Comparison of ENCODE assay signal across 8 cellular contexts in genomic region chr2:67650292-67651133, GRCh38.
A peak's percentile ranks its signal among the peaks of the same experiment; 100 is the strongest.
DNase-seq lines count a peak whose midpoint lies in the region; ATAC-seq and TF ChIP-seq lines count a peak whose summit lies in the region.

No MANE protein-coding gene starts in this region.

- H3K27ac ChIP-seq in MM.1S (ENCODE audit: low read length) (no peak overlapping the region), heart right ventricle (peak overlapping the region; percentile 37 to 88 (median 74))

- intact Hi-C loops in heart right ventricle (cut with DNase I): loop anchor here in 6 of 10 donors (2.0 to 10.0 kb wide), 11 partner anchors 192 to 1218 kb away; partner anchors contain the start of gene MEIS1 (in 2 of the 6)
- intact Hi-C loops in posterior vena cava (cut with DNase I): loop anchor here (5.0 to 10.0 kb wide), 4 partner anchors 498 to 1226 kb away; partner anchors contain the start of gene MEIS1 (in 1 of the 2)

- no peak for ATAC-seq in activated naive CD8-positive, alpha-beta T cell treated with anti-CD3 and anti-CD28 coated beads, Interleukin-2, amount 50 U/mL, for 24 hours
- ATAC-seq in heart right ventricle (peak; percentile 89 to 94 (median 92)), HG03439 (IDR thresholded peaks at IDR 0.05; ENCODE audit: unreplicated experiment) (no peak), GM21786 (IDR thresholded peaks at IDR 0.05; ENCODE audit: unreplicated experiment) (no peak)

- TF ChIP-seq CTCF in MM.1S (IDR thresholded peaks at IDR 0.05; ENCODE audit: low read length) (0 out of 2 replicates have a peak, but pooled peaks have one; percentile 3), heart right ventricle (IDR thresholded peaks at IDR 0.05) (peak; percentile 34 to 85 (median 64))

- H3K9me3 ChIP-seq in MM.1S (replicated peaks; ENCODE audit: insufficient read depth, low read length) (no peaks in the 10 kb centered on the region), heart right ventricle (peaks cover 0 to 11% (median 0%) of the 10 kb centered on the region in 11 donors)

- 17 to 19% methylated on average over 8 of the region's 8 CpGs for WGBS in heart right ventricle, 2 donors

- no peaks in the 10 kb centered on the region for H3K9me3 Mint-ChIP-seq in activated naive CD8-positive, alpha-beta T cell treated with anti-CD3 and anti-CD28 coated beads, Interleukin-2, amount 50 U/mL, for 24 hours

- H3K36me3 ChIP-seq in MM.1S (replicated peaks; ENCODE audit: insufficient read depth, low read length): no peaks in the 10 kb centered on the region
- no peaks in the 10 kb centered on the region for H3K36me3 ChIP-seq in heart right ventricle

- no peaks in the 10 kb centered on the region for H3K79me2 ChIP-seq in MM.1S (ENCODE audit: low read length)

- H3K4me3 Mint-ChIP-seq in activated naive CD8-positive, alpha-beta T cell treated with anti-CD3 and anti-CD28 coated beads, Interleukin-2, amount 50 U/mL, for 24 hours: no peak overlapping the region

- H3K27me3 ChIP-seq in MM.1S (replicated peaks; ENCODE audit: insufficient read depth, low read length) (no peaks in the 10 kb centered on the region), heart right ventricle (no peaks in the 10 kb centered on the region)

- no peaks in the 10 kb centered on the region for H4K20me1 ChIP-seq in MM.1S (ENCODE audit: insufficient read depth, low read length)

- no peak overlapping the region for H3K4me2 ChIP-seq in MM.1S (ENCODE audit: low read depth, low read length)

- H3K27ac Mint-ChIP-seq in activated naive CD8-positive, alpha-beta T cell treated with anti-CD3 and anti-CD28 coated beads, Interleukin-2, amount 50 U/mL, for 24 hours: no peak overlapping the region

- DNase-seq in DMS53 (lab: John Stamatoyannopoulos, UW): peak; percentile 36
- no peak for DNase-seq in DMS53 treated with DMSO at 0.1 percent for 48 hours (lab: John Stamatoyannopoulos, UW; ENCODE audit: unreplicated experiment)
- DNase-seq in MM.1S: no peak
- peak; percentile 2 for DNase-seq in activated naive CD8-positive, alpha-beta T cell treated with anti-CD3 and anti-CD28 coated beads, Interleukin-2, amount 50 U/mL, for 24 hours
- peak; percentile 75 to 82 for DNase-seq in heart right ventricle
- peak; percentile 93 for DNase-seq in posterior vena cava (ENCODE audit: low spot score)

- no peak overlapping the region for H3K4me3 ChIP-seq in MM.1S (ENCODE audit: low read length)
- H3K4me3 ChIP-seq in heart right ventricle: no peak overlapping the region

- no peaks in the 10 kb centered on the region for H3K4me1 Mint-ChIP-seq in activated naive CD8-positive, alpha-beta T cell treated with anti-CD3 and anti-CD28 coated beads, Interleukin-2, amount 50 U/mL, for 24 hours

- no peaks in the 10 kb centered on the region for H3K27me3 Mint-ChIP-seq in activated naive CD8-positive, alpha-beta T cell treated with anti-CD3 and anti-CD28 coated beads, Interleukin-2, amount 50 U/mL, for 24 hours

- H3K4me1 ChIP-seq in MM.1S (ENCODE audit: low read length): no peaks in the 10 kb centered on the region
- peaks cover 6 to 35% (median 23%) of the 10 kb centered on the region in 9 donors for H3K4me1 ChIP-seq in heart right ventricle

- no peaks in the 10 kb centered on the region for H3K36me3 Mint-ChIP-seq in activated naive CD8-positive, alpha-beta T cell treated with anti-CD3 and anti-CD28 coated beads, Interleukin-2, amount 50 U/mL, for 24 hours (ENCODE audit: low read depth)

- no peak overlapping the region for H3K9ac ChIP-seq in MM.1S (ENCODE audit: low read length)

- H3F3A ChIP-seq in MM.1S (ENCODE audit: insufficient read depth, low read length): no peaks in the 10 kb centered on the region

- H2AFZ ChIP-seq in MM.1S (ENCODE audit: low read length): no peak overlapping the region

- H3K9me2 ChIP-seq in MM.1S (replicated peaks; ENCODE audit: insufficient read depth, low read length): no peaks in the 10 kb centered on the region

Comparison
In these comparisons a context has a peak if more than half of its experiments do, and no peak if none do; other contexts are left out.
1. DNase-seq: peak in DMS53 (single experiment), activated naive CD8-positive, alpha-beta T cell treated with anti-CD3 and anti-CD28 coated beads, Interleukin-2, amount 50 U/mL, for 24 hours (single experiment), heart right ventricle (2 of 2) and posterior vena cava (single experiment); none in DMS53 treated with DMSO at 0.1 percent for 48 hours (single experiment) and MM.1S (single experiment).
2. ATAC-seq: peak in heart right ventricle (8 of 8); none in activated naive CD8-positive, alpha-beta T cell treated with anti-CD3 and anti-CD28 coated beads, Interleukin-2, amount 50 U/mL, for 24 hours (single experiment), HG03439 (single experiment) and GM21786 (single experiment).